Comparison of ENCODE assay signal across 8 cellular contexts in genomic region chr5:55534436-55535198, GRCh38. TPM values are rescaled to one million over a fixed set of nuclear protein-coding genes. Genes with fewer than 3 reads are reported as not detected.
DNase-seq lines count a peak whose midpoint lies in the region; ATAC-seq and TF ChIP-seq lines count a peak whose summit lies in the region.

Gene PLPP1 (minus strand): TSS chr5:55534964. CDS start chr5:55534629, 335 bp downstream.

- peaks cover 0 to 31% of the 10 kb centered on the region in 2 donors for H3K4me1 ChIP-seq in left lung

- peak; percentile 16 to 17 for DNase-seq in AML-193 (lab: John Stamatoyannopoulos, UW)
- peak; percentile 75 for DNase-seq in NCI-H510A treated with DMSO at 0.1 percent for 48 hours (lab: John Stamatoyannopoulos, UW)
- DNase-seq in activated CD4-positive, alpha-beta T cell treated with anti-CD3 and anti-CD28 coated beads, Interleukin-2, amount 50 U/mL, for 24 hours (ENCODE audit: low read depth in 1 of 2, low spot score in 1 of 2) = peak; percentile 63 to 77
- DNase-seq in dedifferentiated amniotic fluid mesenchymal stem cell (ENCODE audit: extremely low spot score) = peak; percentile 74
- DNase-seq in left lung = peak; percentile 90 to 95
- DNase-seq in stimulated activated CD4-positive, alpha-beta T cell treated with anti-CD3 and anti-CD28 coated beads, Interleukin-2, amount 100 ng/mL, for 48 hours = peak; percentile 75 to 78

- peaks cover 0 to 31% of the 10 kb centered on the region in 2 donors for H3K27me3 ChIP-seq in left lung

- ATAC-seq in GM19023 (IDR thresholded peaks at IDR 0.05; ENCODE audit: unreplicated experiment) (peak; percentile 86), HG03196 (IDR thresholded peaks at IDR 0.05; ENCODE audit: unreplicated experiment) (peak; percentile 79), left lung (peak; percentile 97)

- peak within 1 kb of the TSS; percentile 86 to 91 for H3K27ac ChIP-seq in left lung

- no peaks in the 10 kb centered on the region for H3K9me3 ChIP-seq in left lung

- peak within 1 kb of the TSS; percentile 72 to 81 for H3K4me3 ChIP-seq in left lung

- no peaks in the 10 kb centered on the region for H3K36me3 ChIP-seq in left lung

- intact Hi-C loops in left lung (cut with DNase I) = no loop called here

- TF ChIP-seq CTCF in left lung (IDR thresholded peaks at IDR 0.05) = no peak

RNA-seq across cellular contexts. Expression of gene PLPP1, which starts in this region (rescaled TPM):
- total RNA-seq in left lung = 10 to 100 TPM; 56.2 to 80.4 TPM

Comparison
In these comparisons a context has a peak if more than half of its experiments do, and no peak if none do; other contexts are left out.
1. Peak in every context shown above with its lines: DNase-seq, ATAC-seq, H3K4me3 ChIP-seq and H3K27ac ChIP-seq.
2. DNase-seq: peak in every context shown above with its lines; median percentile 92 in left lung; 76 in stimulated activated CD4-positive, alpha-beta T cell treated with anti-CD3 and anti-CD28 coated beads, Interleukin-2, amount 100 ng/mL, for 48 hours; 75 in NCI-H510A treated with DMSO at 0.1 percent for 48 hours; 74 in dedifferentiated amniotic fluid mesenchymal stem cell; 70 in activated CD4-positive, alpha-beta T cell treated with anti-CD3 and anti-CD28 coated beads, Interleukin-2, amount 50 U/mL, for 24 hours; 16 in AML-193.